30 cellular contexts compared by ENCODE assay signal in the genomic region with DNA sequence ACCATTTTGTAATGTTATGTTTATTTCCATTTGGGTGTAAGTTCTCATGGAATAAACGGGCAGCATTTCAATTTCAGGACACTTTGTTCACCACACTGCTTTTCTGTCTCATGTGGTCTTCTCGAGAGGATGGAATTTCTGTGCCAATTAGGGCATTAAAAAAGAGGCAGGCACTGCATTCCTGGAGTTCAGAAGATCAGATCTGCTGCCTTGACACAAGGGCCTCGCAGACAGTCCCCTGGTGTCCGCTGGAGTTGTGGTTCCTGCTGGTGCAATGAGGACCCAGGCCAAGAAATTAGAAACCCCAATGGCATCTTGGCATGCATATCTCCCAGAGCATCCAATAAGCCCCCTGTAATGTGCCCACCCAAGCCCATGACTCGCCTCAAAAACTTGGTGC.
"Had no signal": no experiment of that assay in that cellular context is flagged by ENCODE, and none has a peak within 500 bp of the region (broad histone marks: within the 10 kb centered on the region; RNA-seq: fewer than 3 reads in every experiment).

No MANE protein-coding gene starts in this region.

- H3K36me3 Mint-ChIP-seq: activated CD4-positive, alpha-beta memory T cell treated with anti-CD3 and anti-CD28 coated beads for 36 hours; activated naive CD4-positive, alpha-beta T cell treated with anti-CD3 and anti-CD28 coated beads, Interleukin-2, amount 50 U/mL, for 72 hours; activated naive CD8-positive, alpha-beta T cell treated with anti-CD3 and anti-CD28 coated beads for 36 hours; brain; T-cell had no signal

- H3K27ac Mint-ChIP-seq: activated B cell treated with CpG ODN at 0.5 μM for 24 hours; activated CD4-positive, alpha-beta memory T cell treated with anti-CD3 and anti-CD28 coated beads for 36 hours; activated CD4-positive, alpha-beta T cell treated with anti-CD3 and anti-CD28 coated beads, Interleukin-2, amount 10 ng/mL, durations not matched to agents 7 days and 5 days; activated CD8-positive, alpha-beta T cell treated with anti-CD3 and anti-CD28 coated beads for 36 hours; activated naive CD4-positive, alpha-beta T cell treated with anti-CD3 and anti-CD28 coated beads for 36 hours; activated naive CD4-positive, alpha-beta T cell treated with anti-CD3 and anti-CD28 coated beads, Interleukin-2, amount 50 U/mL, for 72 hours; activated naive CD8-positive, alpha-beta T cell treated with anti-CD3 and anti-CD28 coated beads for 36 hours; activated T-cell treated with anti-CD3 and anti-CD28 coated beads, Interleukin-2, amount 50 U/mL, for 72 hours; activated T-helper 1 cell treated with anti-CD3 and anti-CD28 coated beads, Interleukin-12 subunit alpha, Interleukin-12 subunit beta, Interleukin-2, Interleukin-4 antibody, amounts not matched to agents 30 ng/mL and 10 ng/mL and 1 ng/mL, durations not matched to agents 14 hours and 24 hours and 36 hours; activated T-helper 17 cell treated with anti-CD3 and anti-CD28 coated beads, Interleukin-2, amount 50 U/mL, for 72 hours; T-cell; T-helper 17 cell had no signal

- H3K27ac ChIP-seq: adrenal gland, VCaP had no signal

- H3K4me1 ChIP-seq: adrenal gland had no signal

- H3K9me3 ChIP-seq: adrenal gland had no signal

- DNase-seq: activated B cell treated with CpG ODN at 0.5 μM for 24 hours; activated CD4-positive, alpha-beta memory T cell treated with anti-CD3 and anti-CD28 coated beads for 36 hours; activated CD4-positive, alpha-beta T cell treated with anti-CD3 and anti-CD28 coated beads for 4 hours; activated CD4-positive, alpha-beta T cell treated with anti-CD3 and anti-CD28 coated beads, Interleukin-2, amount 10 ng/mL, durations not matched to agents 7 days and 5 days; activated CD4-positive, CD25-positive, alpha-beta regulatory T cell treated with anti-CD3 and anti-CD28 coated beads, Interleukin-2, amount 50 U/mL, for 72 hours; activated CD8-positive, alpha-beta memory T cell treated with anti-CD3 and anti-CD28 coated beads, Interleukin-2, amount 50 U/mL, for 4 hours; activated CD8-positive, alpha-beta T cell treated with anti-CD3 and anti-CD28 coated beads for 36 hours; activated effector memory CD4-positive, alpha-beta T cell treated with anti-CD3 and anti-CD28 coated beads, Interleukin-2, amount 50 U/mL, for 16 hours; activated gamma-delta T cell treated with Interleukin-2 at 50 U/mL for 16 hours; activated naive CD4-positive, alpha-beta T cell; activated naive CD4-positive, alpha-beta T cell treated with anti-CD3 and anti-CD28 coated beads for 36 hours; activated naive CD4-positive, alpha-beta T cell treated with anti-CD3 and anti-CD28 coated beads, Interleukin-2, amount 50 U/mL, for 16 hours; activated naive CD8-positive, alpha-beta T cell treated with anti-CD3 and anti-CD28 coated beads for 36 hours; activated T-cell treated with anti-CD3 and anti-CD28 coated beads for 4 hours; activated T-cell treated with anti-CD3 and anti-CD28 coated beads, Interleukin-2, amount 50 U/mL, for 1 hour; activated T-cell treated with anti-CD3 and anti-CD28 coated beads, Interleukin-2, amount 50 U/mL, for 4 hours; activated T-cell treated with anti-CD3 and anti-CD28 coated beads, Interleukin-2, amount 50 U/mL, for 72 hours; adrenal gland; amniotic stem cell; aorta; central memory CD4-positive, alpha-beta T cell; T-cell; T-helper 17 cell had no signal

- H3K27me3 ChIP-seq: adrenal gland had no signal

- ATAC-seq: activated CD8-positive, alpha-beta T cell treated with anti-CD3 and anti-CD28 coated beads for 36 hours; activated naive CD4-positive, alpha-beta T cell treated with anti-CD3 and anti-CD28 coated beads, Interleukin-2, amount 50 U/mL, for 72 hours; activated T-cell treated with anti-CD3 and anti-CD28 coated beads, Interleukin-2, amount 50 U/mL, for 4 hours; activated T-cell treated with anti-CD3 and anti-CD28 coated beads, Interleukin-2, amount 50 U/mL, for 72 hours; activated T-helper 17 cell treated with anti-CD3 and anti-CD28 coated beads, Interleukin-2, amount 50 U/mL, for 72 hours; T-cell; T-helper 17 cell had no signal

- H3K4me3 Mint-ChIP-seq: activated B cell treated with CpG ODN at 0.5 μM for 24 hours; activated CD4-positive, alpha-beta memory T cell treated with anti-CD3 and anti-CD28 coated beads for 36 hours; activated CD4-positive, alpha-beta T cell treated with anti-CD3 and anti-CD28 coated beads, Interleukin-2, amount 10 ng/mL, durations not matched to agents 7 days and 5 days; activated CD8-positive, alpha-beta T cell treated with anti-CD3 and anti-CD28 coated beads for 36 hours; activated naive CD4-positive, alpha-beta T cell treated with anti-CD3 and anti-CD28 coated beads for 36 hours; activated naive CD8-positive, alpha-beta T cell treated with anti-CD3 and anti-CD28 coated beads for 36 hours; activated T-cell treated with anti-CD3 and anti-CD28 coated beads, Interleukin-2, amount 50 U/mL, for 4 hours; activated T-cell treated with anti-CD3 and anti-CD28 coated beads, Interleukin-2, amount 50 U/mL, for 72 hours; activated T-helper 1 cell treated with anti-CD3 and anti-CD28 coated beads, Interleukin-12 subunit alpha, Interleukin-12 subunit beta, Interleukin-2, Interleukin-4 antibody, amounts not matched to agents 30 ng/mL and 10 ng/mL and 1 ng/mL, durations not matched to agents 14 hours and 24 hours and 36 hours; activated T-helper 17 cell treated with anti-CD3 and anti-CD28 coated beads, Interleukin-2, amount 50 U/mL, for 72 hours; brain; T-cell; T-helper 17 cell had no signal

- H3K9me3 Mint-ChIP-seq: activated B cell treated with CpG ODN at 0.5 μM for 24 hours; activated CD4-positive, alpha-beta memory T cell treated with anti-CD3 and anti-CD28 coated beads for 36 hours; activated CD4-positive, alpha-beta T cell treated with anti-CD3 and anti-CD28 coated beads, Interleukin-2, amount 10 ng/mL, durations not matched to agents 7 days and 5 days; activated CD8-positive, alpha-beta T cell treated with anti-CD3 and anti-CD28 coated beads for 36 hours; activated naive CD4-positive, alpha-beta T cell treated with anti-CD3 and anti-CD28 coated beads for 36 hours; activated naive CD4-positive, alpha-beta T cell treated with anti-CD3 and anti-CD28 coated beads, Interleukin-2, amount 50 U/mL, for 72 hours; activated naive CD8-positive, alpha-beta T cell treated with anti-CD3 and anti-CD28 coated beads for 36 hours; activated T-cell treated with anti-CD3 and anti-CD28 coated beads, Interleukin-2, amount 50 U/mL, for 4 hours; activated T-helper 1 cell treated with anti-CD3 and anti-CD28 coated beads, Interleukin-12 subunit alpha, Interleukin-12 subunit beta, Interleukin-2, Interleukin-4 antibody, amounts not matched to agents 30 ng/mL and 10 ng/mL and 1 ng/mL, durations not matched to agents 14 hours and 24 hours and 36 hours; activated T-helper 17 cell treated with anti-CD3 and anti-CD28 coated beads, Interleukin-2, amount 50 U/mL, for 72 hours; T-cell had no signal

- H3K4me3 ChIP-seq: adrenal gland had no signal

- H3K36me3 ChIP-seq: adrenal gland had no signal

- H3K4me1 Mint-ChIP-seq: activated B cell treated with CpG ODN at 0.5 μM for 24 hours; activated CD4-positive, alpha-beta T cell treated with anti-CD3 and anti-CD28 coated beads, Interleukin-2, amount 10 ng/mL, durations not matched to agents 7 days and 5 days; activated naive CD8-positive, alpha-beta T cell treated with anti-CD3 and anti-CD28 coated beads for 36 hours; activated T-helper 17 cell treated with anti-CD3 and anti-CD28 coated beads, Interleukin-2, amount 50 U/mL, for 72 hours; T-cell; T-helper 17 cell had no signal

- FAIRE-seq: astrocyte, TTC549 had no signal
